In genomic region chr1:111735858-111736544, GRCh38 we compare ENCODE assay signal across 11 cellular contexts.
DNase-seq lines count a peak whose midpoint lies in the region; ATAC-seq lines count a peak whose summit lies in the region.
"Had no signal": no experiment of that assay in that cellular context is flagged by ENCODE, and none has a peak within 500 bp of the region (broad histone marks: within the 10 kb centered on the region; RNA-seq: fewer than 3 reads in every experiment).

No MANE protein-coding gene starts in this region.

- ATAC-seq in HG03432 (IDR thresholded peaks at IDR 0.05; ENCODE audit: unreplicated experiment), result no peak
- ATAC-seq: left lung had no signal

- DNase-seq in DMS153 (lab: John Stamatoyannopoulos, UW) (peak; percentile 4), DMS153 treated with DMSO at 0.1 percent for 48 hours (lab: John Stamatoyannopoulos, UW; ENCODE audit: unreplicated experiment) (no peak), NCI-H2171 (lab: John Stamatoyannopoulos, UW) (peak; percentile 92), ecto neural progenitor cell (ENCODE audit: low spot score) (peak; percentile 65), retina (peak; percentile 52)
- DNase-seq in activated CD4-positive, CD25-positive, alpha-beta regulatory T cell (lab: John Stamatoyannopoulos, UW), result no peak
- no peak for DNase-seq in stimulated activated CD4-positive, alpha-beta T cell treated with anti-CD3 and anti-CD28 coated beads, Interleukin-1b, Interleukin-23, amount 100 ng/mL, for 48 hours
- DNase-seq: HCEC 1CT, left lung, SK-N-SH had no signal

Comparison
In these comparisons a context has a peak if more than half of its experiments do, and no peak if none do; other contexts are left out.
1. DNase-seq: peak in DMS153 (single experiment), NCI-H2171 (single experiment), ecto neural progenitor cell (single experiment) and retina (single experiment); none in DMS153 treated with DMSO at 0.1 percent for 48 hours (single experiment), activated CD4-positive, CD25-positive, alpha-beta regulatory T cell (0 of 4) and stimulated activated CD4-positive, alpha-beta T cell treated with anti-CD3 and anti-CD28 coated beads, Interleukin-1b, Interleukin-23, amount 100 ng/mL, for 48 hours (single experiment).